11 cellular contexts compared by ENCODE assay signal in the genomic region with DNA sequence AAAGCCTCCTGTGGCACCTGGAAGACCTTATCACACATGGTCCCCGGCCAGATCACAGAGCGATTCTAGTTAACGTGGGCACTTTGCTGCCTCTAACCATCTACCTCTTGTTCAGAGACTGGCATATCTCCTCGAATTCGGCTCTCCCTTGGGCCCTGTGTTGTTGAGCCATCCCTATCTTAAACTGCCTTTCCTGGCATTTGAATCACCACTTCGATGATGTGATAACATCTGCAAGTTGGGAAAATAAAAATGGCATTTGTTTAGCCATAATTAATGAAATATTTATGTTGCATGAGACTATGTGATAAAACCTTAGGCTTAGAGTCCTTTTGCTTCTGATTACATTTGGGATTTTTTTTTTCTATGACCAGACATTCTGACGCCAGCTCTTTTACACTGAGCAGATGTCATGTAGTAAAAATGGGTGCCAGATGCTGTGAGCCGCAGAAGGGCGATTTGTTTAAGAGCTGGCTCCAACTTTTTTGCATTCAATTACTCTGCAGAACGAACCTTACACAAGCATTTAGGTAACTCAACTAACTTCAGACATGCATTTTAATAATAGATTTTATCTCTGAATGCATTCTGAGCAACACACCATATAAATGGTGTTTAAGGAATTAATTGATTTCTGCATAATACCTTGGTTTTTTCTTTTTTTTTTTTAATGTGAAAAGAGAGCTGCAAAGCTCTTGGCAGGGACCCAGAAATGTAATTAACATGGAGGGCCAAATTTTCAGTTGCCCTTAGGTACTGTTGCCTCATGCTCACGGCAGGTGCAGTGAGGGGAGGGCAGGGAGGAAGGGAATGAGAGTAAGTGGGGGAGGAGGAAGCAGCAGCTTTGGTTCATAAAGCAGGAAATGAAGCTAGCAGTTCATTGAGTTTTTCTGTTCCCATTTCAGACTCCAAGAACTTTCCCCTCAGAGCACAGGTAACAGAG. TPM values are rescaled to one million over a fixed set of nuclear protein-coding genes. Genes with fewer than 3 reads are reported as not detected.
DNase-seq lines count a peak whose midpoint lies in the region; ATAC-seq and TF ChIP-seq lines count a peak whose summit lies in the region.
"Had no signal": no experiment of that assay in that cellular context is flagged by ENCODE, and none has a peak within 500 bp of the region (broad histone marks: within the 10 kb centered on the region; RNA-seq: fewer than 3 reads in every experiment).

No MANE protein-coding gene starts in this region.

- no peaks in the 10 kb centered on the region for H4K20me1 ChIP-seq in Karpas-422 (ENCODE audit: insufficient read depth, low read depth, low read length)
- H4K20me1 ChIP-seq in hepatocyte (ENCODE audit: insufficient read depth, poor library complexity, severe bottlenecking), result no peaks in the 10 kb centered on the region

- WGBS in hepatocyte (ENCODE audit: low lambda C conversion rate, missing lambda C conversion rate), result 45% methylated on average over 11 of the region's 11 CpGs

- H3K9ac ChIP-seq in Karpas-422 (ENCODE audit: low read length), result peak overlapping the region; percentile 78

- no peaks in the 10 kb centered on the region for H3K79me2 ChIP-seq in Karpas-422 (ENCODE audit: low read length)
- H3K79me2 ChIP-seq in hepatocyte, result no peaks in the 10 kb centered on the region

- peaks cover 15% of the 10 kb centered on the region; the same call in 1 of the 2 replicates for H3K36me3 ChIP-seq in Karpas-422 (ENCODE audit: insufficient read depth, low read length)
- H3K36me3 ChIP-seq in hepatocyte (replicated peaks; ENCODE audit: insufficient read depth, low read depth), result no peaks in the 10 kb centered on the region

- TF ChIP-seq CTCF in AG09319 (IDR thresholded peaks at IDR 0.05; ENCODE audit: low read depth, low read length) (no peak), hepatocyte (IDR thresholded peaks at IDR 0.05; ENCODE audit: poor library complexity) (no peak), GM13977 (IDR thresholded peaks at IDR 0.05; ENCODE audit: extremely low read depth, insufficient read depth, missing control alignments) (no peak), natural killer cell (IDR thresholded peaks at IDR 0.05) (no peak)

- H3K27me3 ChIP-seq in Karpas-422 (ENCODE audit: low read length), result no peaks in the 10 kb centered on the region
- H3K27me3 ChIP-seq in hepatocyte, result no peaks in the 10 kb centered on the region

- ATAC-seq in GM21515 (IDR thresholded peaks at IDR 0.05; ENCODE audit: unreplicated experiment) (no peak), natural killer cell (no peak)
- ATAC-seq: activated CD8-positive, alpha-beta memory T cell treated with anti-CD3 and anti-CD28 coated beads, Interleukin-2, amount 10 ng/mL, durations not matched to agents 7 days and 5 days had no signal

- 0 out of 2 replicates have a peak overlapping the region, but pooled peaks have one; percentile 2 for H2AFZ ChIP-seq in Karpas-422 (ENCODE audit: low read length)
- H2AFZ ChIP-seq in hepatocyte, result no peak overlapping the region

- no peak overlapping the region for H3K4me3 Mint-ChIP-seq in natural killer cell
- H3K4me3 Mint-ChIP-seq: activated CD8-positive, alpha-beta memory T cell treated with anti-CD3 and anti-CD28 coated beads, Interleukin-2, amount 10 ng/mL, durations not matched to agents 7 days and 5 days had no signal

- H3K4me2 ChIP-seq in Karpas-422 (ENCODE audit: low read depth, low read length, poor library complexity, severe bottlenecking) (peak overlapping the region; percentile 92), hepatocyte (peak overlapping the region; percentile 46)

- peak; percentile 89 for DNase-seq in AG09319 (ENCODE audit: extremely low read depth, low read depth)
- peak; percentile 96 for DNase-seq in Karpas-422
- DNase-seq in NCI-H748 treated with DMSO at 0.1 percent for 48 hours (lab: John Stamatoyannopoulos, UW), result peak; percentile 97
- DNase-seq in hepatocyte (ENCODE audit: low spot score), result peak; percentile 63
- no peak for DNase-seq in GM13977 (ENCODE audit: low spot score)
- no peak for DNase-seq in head of caudate nucleus
- DNase-seq in natural killer cell, result no peak
- DNase-seq: activated CD8-positive, alpha-beta memory T cell treated with anti-CD3 and anti-CD28 coated beads, Interleukin-2, amount 10 ng/mL, durations not matched to agents 7 days and 5 days; trophoblast cell had no signal

- H3K4me1 ChIP-seq in Karpas-422 (ENCODE audit: low read length), result peaks cover 70% of the 10 kb centered on the region
- peaks cover 6% of the 10 kb centered on the region for H3K4me1 ChIP-seq in hepatocyte (ENCODE audit: insufficient read depth)

- H3K27ac ChIP-seq in Karpas-422 (ENCODE audit: low read length) (peak overlapping the region; percentile 100), hepatocyte (peak overlapping the region; percentile 82)

- intact Hi-C loops in head of caudate nucleus (cut with DNase I) (no loop called here), natural killer cell (cut with micrococcal nuclease) (no loop called here)

- H3K36me3 Mint-ChIP-seq in natural killer cell, result no peaks in the 10 kb centered on the region

- in situ Hi-C loops in GM13977 (cut with MboI; ENCODE audit: low pct_unique_long_range_greater_than_20kb, low sequenced_read_pairs, unreplicated experiment), result no loop called here

- no peak overlapping the region for H3K27ac Mint-ChIP-seq in natural killer cell
- H3K27ac Mint-ChIP-seq: activated CD8-positive, alpha-beta memory T cell treated with anti-CD3 and anti-CD28 coated beads, Interleukin-2, amount 10 ng/mL, durations not matched to agents 7 days and 5 days; progenitor cell of endocrine pancreas had no signal

- H3K9me3 ChIP-seq in Karpas-422 (ENCODE audit: low read length) (peaks cover 18% of the 10 kb centered on the region), hepatocyte (ENCODE audit: low read depth) (no peaks in the 10 kb centered on the region)

- no peaks in the 10 kb centered on the region for H3K4me1 Mint-ChIP-seq in natural killer cell

- H3K4me3 ChIP-seq in Karpas-422 (ENCODE audit: low read length) (peak overlapping the region; percentile 64), hepatocyte (no peak overlapping the region)

- no peaks in the 10 kb centered on the region for H3K9me3 Mint-ChIP-seq in natural killer cell

- no peaks in the 10 kb centered on the region for H3K27me3 Mint-ChIP-seq in natural killer cell (ENCODE audit: low read depth in 2 of 2)
- H3K27me3 Mint-ChIP-seq: activated CD8-positive, alpha-beta memory T cell treated with anti-CD3 and anti-CD28 coated beads, Interleukin-2, amount 10 ng/mL, durations not matched to agents 7 days and 5 days; progenitor cell of endocrine pancreas had no signal

- H3K9me2 ChIP-seq in Karpas-422 (replicated peaks; ENCODE audit: insufficient read depth, low read length), result no peaks in the 10 kb centered on the region
- no peaks in the 10 kb centered on the region for H3K9me2 ChIP-seq in hepatocyte (replicated peaks; ENCODE audit: insufficient read depth)

RNA-seq across cellular contexts. Expression of a gene that starts 58.3 kb away (rescaled TPM):
- total RNA-seq in Karpas-422 (2014; rRNA removed; shearing (Covaris generic); ENCODE audit: low replicate concordance), result not detected in 2 replicates
- 34.2 and 37.4 TPM in 2 replicates for total RNA-seq in hepatocyte
- 41.2 and 46.2 TPM in 2 replicates for polyA plus RNA-seq in hepatocyte
- 1 to 10 TPM in 1 of 3 donors, under 1 TPM in 1, not detected in 1; 0.07 to 1.0 TPM for total RNA-seq in natural killer cell
- total RNA-seq: activated CD8-positive, alpha-beta memory T cell treated with anti-CD3 and anti-CD28 coated beads, Interleukin-2, amount 10 ng/mL, durations not matched to agents 7 days and 5 days had no signal

Comparison
In these comparisons a context has a peak if more than half of its experiments do, and no peak if none do; other contexts are left out.
1. DNase-seq: peak in AG09319 (single experiment), Karpas-422 (single experiment), NCI-H748 treated with DMSO at 0.1 percent for 48 hours (single experiment) and hepatocyte (single experiment); none in GM13977 (single experiment), head of caudate nucleus (0 of 42) and natural killer cell (single experiment).
2. RNA of a gene that starts 58.3 kb away (total RNA-seq): 34.2 to 37.4 TPM in hepatocyte; 0.07 to 1.0 TPM in natural killer cell and not detected in Karpas-422; every median in the first group is over 10 times any median in the second.